Comparison of ENCODE assay signal across 1 cellular context in genomic region chr11:111870887-111871692, GRCh38.
TF ChIP-seq lines count a peak whose summit lies in the region.

TSS of gene ALG9 (minus strand) at chr11:111871581. CDS start at chr11:111871482, 99 bp downstream.

TF ChIP-seq in HepG2, 621 proteins besides CTCF, POLR2A, EP300 and RAD21 (continued from another document and continues in another):
- TF ChIP-seq ZNF280B (CRISPR knock-in tag; IDR thresholded peaks at IDR 0.05; ENCODE audit: borderline replicate concordance) (no peak), NR1H2 (CRISPR knock-in tag; IDR thresholded peaks at IDR 0.05; ENCODE audit: borderline replicate concordance, low read depth) (no peak), SSRP1 (CRISPR knock-in tag; IDR thresholded peaks at IDR 0.05) (no peak), HIVEP1 (CRISPR knock-in tag; IDR thresholded peaks at IDR 0.05) (0 out of 2 replicates have a peak, but pooled peaks have one; percentile 40), NFKBIZ (CRISPR knock-in tag; IDR thresholded peaks at IDR 0.05) (no peak), CEBPG (CRISPR knock-in tag; IDR thresholded peaks at IDR 0.05) (no peak), TEF (CRISPR knock-in tag; IDR thresholded peaks at IDR 0.05) (no peak), ZBTB40 (IDR thresholded peaks at IDR 0.05) (no peak), ZBTB40 (CRISPR knock-in tag; IDR thresholded peaks at IDR 0.05) (peak; percentile 53; the same call in 1 of the 2 replicates), SATB2 (CRISPR knock-in tag; IDR thresholded peaks at IDR 0.05) (0 out of 2 replicates have a peak, but pooled peaks have one; percentile 22), MEIS1 (CRISPR knock-in tag; IDR thresholded peaks at IDR 0.05; ENCODE audit: borderline replicate concordance) (no peak), NFE2L1 (CRISPR knock-in tag; IDR thresholded peaks at IDR 0.05; ENCODE audit: borderline replicate concordance) (no peak), HOMEZ (CRISPR knock-in tag; IDR thresholded peaks at IDR 0.05; ENCODE audit: low read depth) (0 out of 2 replicates have a peak, but pooled peaks have one; percentile 36), HNF4G (IDR thresholded peaks at IDR 0.05; ENCODE audit: borderline replicate concordance, low read depth, low read length) (no peak), HNF4G (CRISPR knock-in tag; IDR thresholded peaks at IDR 0.05; ENCODE audit: borderline replicate concordance, low read depth) (peak; percentile 49; the same call in 1 of the 2 replicates), ZNF678 (CRISPR knock-in tag; IDR thresholded peaks at IDR 0.05) (no peak), HDAC1 (CRISPR knock-in tag; IDR thresholded peaks at IDR 0.05) (peak; percentile 59; the same call in 1 of the 2 replicates), AHDC1 (CRISPR knock-in tag; IDR thresholded peaks at IDR 0.05; ENCODE audit: borderline replicate concordance) (no peak), CEBPB (IDR thresholded peaks at IDR 0.05; ENCODE audit: borderline replicate concordance, low read depth, low read length) (no peak), USF2 (IDR thresholded peaks at IDR 0.05; ENCODE audit: low read depth, low read length) (no peak), USF2 (CRISPR knock-in tag; IDR thresholded peaks at IDR 0.05; ENCODE audit: borderline replicate concordance) (no peak), CREBL2 (CRISPR knock-in tag; IDR thresholded peaks at IDR 0.05; ENCODE audit: borderline replicate concordance) (no peak), ZNF775 (CRISPR knock-in tag; IDR thresholded peaks at IDR 0.05; ENCODE audit: borderline replicate concordance) (no peak; the same call in 1 of the 2 replicates), ZNF780A (CRISPR knock-in tag; IDR thresholded peaks at IDR 0.05) (no peak), TRIM22 (IDR thresholded peaks at IDR 0.05) (no peak), ZBTB3 (CRISPR knock-in tag; IDR thresholded peaks at IDR 0.05; ENCODE audit: borderline replicate concordance, low read depth) (no peak), ZNF18 (CRISPR knock-in tag; IDR thresholded peaks at IDR 0.05; ENCODE audit: insufficient replicate concordance) (no peak), NCOR1 (IDR thresholded peaks at IDR 0.05; ENCODE audit: borderline replicate concordance, low read length) (peak; percentile 29; the same call in 1 of the 2 replicates)
